ENCODE assay signal across 13 cellular contexts in genomic region chr12:12608557-12608957, GRCh38. TPM values are rescaled to one million over a fixed set of nuclear protein-coding genes. Genes with fewer than 3 reads are reported as not detected.
A peak's percentile ranks its signal among the peaks of the same experiment; 100 is the strongest.
DNase-seq lines count a peak whose midpoint lies in the region; FAIRE-seq and TF ChIP-seq lines count a peak whose summit lies in the region.
"Had no signal": no experiment of that assay in that cellular context is flagged by ENCODE, and none has a peak within 500 bp of the region (broad histone marks: within the 10 kb centered on the region; RNA-seq: fewer than 3 reads in every experiment).

No MANE protein-coding gene starts in this region.

- no peak for DNase-seq in CD8-positive, alpha-beta memory T cell
- DNase-seq in GM12892 (ENCODE audit: insufficient read length) (no peak), OCI-LY7 (ENCODE audit: low spot score) (peak; percentile 12), fibroblast of peridontal ligament (ENCODE audit: extremely low read depth) (peak; percentile 41), NCI-H82 treated with DMSO at 0.1 percent for 48 hours (lab: John Stamatoyannopoulos, UW; ENCODE audit: unreplicated experiment) (no peak), SK-N-DZ (ENCODE audit: low spot score) (no peak), endodermal cell (no peak), NCI-H1105 (lab: John Stamatoyannopoulos, UW) (no peak)
- DNase-seq: NCI-H1436, testis, WERI-Rb-1 had no signal

- H3K36me3 ChIP-seq in CD8-positive, alpha-beta memory T cell (ENCODE audit: insufficient read depth, low read length): no peaks in the 10 kb centered on the region
- H3K36me3 ChIP-seq in OCI-LY7 (ENCODE audit: insufficient read depth, low read length): no peaks in the 10 kb centered on the region
- no peaks in the 10 kb centered on the region for H3K36me3 ChIP-seq in endodermal cell (ENCODE audit: control insufficient read depth, insufficient read depth, low read length)
- H3K36me3 ChIP-seq: cardiac muscle cell, WERI-Rb-1 had no signal

- H3K4me1 Mint-ChIP-seq in CD8-positive, alpha-beta memory T cell: peaks cover 26 to 44% (median 41%) of the 10 kb centered on the region in 3 donors
- H3K4me1 Mint-ChIP-seq in endodermal cell: peaks cover 19% of the 10 kb centered on the region

- TF ChIP-seq CTCF in OCI-LY7 (conservative IDR thresholded peaks at IDR 0.05; ENCODE audit: low read length): 0 out of 2 replicates have a peak, but pooled peaks have one; percentile 33
- TF ChIP-seq CTCF in endodermal cell (conservative IDR thresholded peaks at IDR 0.05): no peak

- no peak overlapping the region for H3K9ac ChIP-seq in endodermal cell (ENCODE audit: extremely low read depth, low read length, poor library complexity, severe bottlenecking)

- H3K4me1 ChIP-seq in CD8-positive, alpha-beta memory T cell (ENCODE audit: insufficient read depth, low read length): peaks cover 22% of the 10 kb centered on the region
- H3K4me1 ChIP-seq in OCI-LY7 (ENCODE audit: insufficient read depth, low read length, poor library complexity, severe bottlenecking): peaks cover 4% of the 10 kb centered on the region
- no peaks in the 10 kb centered on the region for H3K4me1 ChIP-seq in endodermal cell (ENCODE audit: control insufficient read depth, insufficient read depth, low read length)

- CTCF ChIA-PET in CD8-positive, alpha-beta memory T cell (lab: Charles Lee): interaction anchor here (3.2 kb wide), 1 partner anchor 128 kb away, joined by 7 read pairs; no protein-coding TSS in a partner anchor
- CTCF ChIA-PET in OCI-LY7 (lab: Charles Lee; ENCODE audit: unreplicated experiment): no interaction called here

- no peak for TF ChIP-seq POLR2A in GM12892 (IDR thresholded peaks at IDR 0.05; ENCODE audit: low read depth, low read length)

- WGBS in endodermal cell (ENCODE audit: insufficient coverage in 1 of 2, insufficient read length in 1 of 2), 2 experiments: 100% methylated on average over 1 of the region's 1 CpG

- no peak overlapping the region for H2AFZ ChIP-seq in OCI-LY7 (ENCODE audit: low read length)

- no peak overlapping the region for H3K4me2 ChIP-seq in OCI-LY7 (ENCODE audit: low read length)

- H4K20me1 ChIP-seq in OCI-LY7 (ENCODE audit: insufficient read depth, low read length): no peaks in the 10 kb centered on the region

- H3K27me3 Mint-ChIP-seq in CD8-positive, alpha-beta memory T cell: no peaks in the 10 kb centered on the region
- H3K27me3 Mint-ChIP-seq in endodermal cell (ENCODE audit: insufficient read depth): no peaks in the 10 kb centered on the region

- H3K4me3 ChIP-seq in CD8-positive, alpha-beta memory T cell (ENCODE audit: low read length): no peak overlapping the region
- H3K4me3 ChIP-seq in OCI-LY7 (ENCODE audit: low read depth, low read length, poor library complexity, severe bottlenecking) (no peak overlapping the region), endodermal cell (ENCODE audit: low read length) (no peak overlapping the region)
- H3K4me3 ChIP-seq: cardiac muscle cell, skin epidermis, testis had no signal

- H3K27ac Mint-ChIP-seq in CD8-positive, alpha-beta memory T cell: peak overlapping the region in 5 of 8 donors; percentile 6 to 64 (median 48)
- H3K27ac Mint-ChIP-seq in endodermal cell: no peak overlapping the region

- no peak overlapping the region for H3K27ac ChIP-seq in CD8-positive, alpha-beta memory T cell (ENCODE audit: low read depth, low read length)
- H3K27ac ChIP-seq in OCI-LY7 (ENCODE audit: low read depth, low read length, poor library complexity, severe bottlenecking): no peak overlapping the region
- H3K27ac ChIP-seq in endodermal cell (ENCODE audit: low read depth, low read length): no peak overlapping the region
- H3K27ac ChIP-seq: cardiac muscle cell, testis, WERI-Rb-1 had no signal

- no peaks in the 10 kb centered on the region for H3K9me2 ChIP-seq in OCI-LY7 (ENCODE audit: insufficient read depth, low read length)

- peaks cover 0 to 13% (median 2%) of the 10 kb centered on the region in 3 donors for H3K36me3 Mint-ChIP-seq in CD8-positive, alpha-beta memory T cell
- H3K36me3 Mint-ChIP-seq in endodermal cell (ENCODE audit: low read depth): peaks cover 3% of the 10 kb centered on the region

- BruUV-seq in OCI-LY7 (replicated peaks; lab: Mats Ljungman, UMichigan): no TSS peak

- H3K4me3 Mint-ChIP-seq in CD8-positive, alpha-beta memory T cell: peak overlapping the region in 1 of 7 donors; percentile 71
- no peak overlapping the region for H3K4me3 Mint-ChIP-seq in endodermal cell

- FAIRE-seq in GM12892 (lab: Jason Lieb, UNC): peak; percentile 38

- POLR2A ChIA-PET in CD8-positive, alpha-beta memory T cell (lab: Charles Lee): interaction anchor here (0.6 kb wide), 1 partner anchor 108 kb away, joined by 3 read pairs; no protein-coding TSS in a partner anchor
- POLR2A ChIA-PET in OCI-LY7 (lab: Charles Lee): no interaction called here

- H3K9me3 ChIP-seq in CD8-positive, alpha-beta memory T cell (ENCODE audit: low read length): no peaks in the 10 kb centered on the region
- H3K9me3 ChIP-seq in OCI-LY7 (ENCODE audit: low read length): no peaks in the 10 kb centered on the region
- no peaks in the 10 kb centered on the region for H3K9me3 ChIP-seq in endodermal cell (ENCODE audit: control insufficient read depth, low read length)
- H3K9me3 ChIP-seq: testis had no signal

- H3K79me2 ChIP-seq in OCI-LY7 (ENCODE audit: insufficient read depth, low read depth, low read length): no peaks in the 10 kb centered on the region

- no peaks in the 10 kb centered on the region for H3K9me3 Mint-ChIP-seq in CD8-positive, alpha-beta memory T cell
- no peaks in the 10 kb centered on the region for H3K9me3 Mint-ChIP-seq in endodermal cell

- intact Hi-C loops in OCI-LY7 (cut with micrococcal nuclease; ENCODE audit: unreplicated experiment): no loop called here

- H3K27me3 ChIP-seq in CD8-positive, alpha-beta memory T cell (ENCODE audit: insufficient read depth, low read length, poor library complexity, severe bottlenecking): no peaks in the 10 kb centered on the region
- H3K27me3 ChIP-seq in endodermal cell (ENCODE audit: control insufficient read depth, insufficient read depth, low read length, poor library complexity, severe bottlenecking): no peaks in the 10 kb centered on the region
- H3K27me3 ChIP-seq: cardiac muscle cell, testis had no signal

RNA-seq across cellular contexts. Expression of gene CREBL2, which starts 3.1 kb away (rescaled TPM):
- 10 to 100 TPM; 21.2 to 23.2 TPM for total RNA-seq in CD8-positive, alpha-beta memory T cell
- 50.2 TPM for polyA plus RNA-seq in CD8-positive, alpha-beta memory T cell
- polyA plus RNA-seq in GM12892 (2012; ENCODE audit: missing spikeins): 11.0 TPM
- 2.1 and 4.3 TPM in 2 replicates for total RNA-seq in OCI-LY7 (2014; rRNA removed; shearing (Covaris generic))
- total RNA-seq in OCI-LY7 (2022) (3.0 and 3.4 TPM in 2 replicates), endodermal cell (10 to 100 TPM; 27.2 to 46.9 TPM)
- 22.8 and 22.9 TPM in 2 replicates for polyA plus RNA-seq in SK-N-DZ (2014; cell fraction: cytosol; rRNA removed)
- 8.3 and 9.1 TPM in 2 replicates for polyA plus RNA-seq in SK-N-DZ (2014; cell fraction: nucleus; rRNA removed)
- 17.4 TPM for polyA plus RNA-seq in endodermal cell (2013, experiment 1 of 2)
- 17.3 TPM for polyA plus RNA-seq in endodermal cell (2013, experiment 2 of 2)

RNA-seq across cellular contexts. Expression of gene DUSP16, which starts 45.9 kb away (rescaled TPM):
- 10 to 100 TPM; 37.5 to 41.2 TPM for total RNA-seq in CD8-positive, alpha-beta memory T cell
- polyA plus RNA-seq in CD8-positive, alpha-beta memory T cell: 10.3 TPM
- polyA plus RNA-seq in GM12892 (2012; ENCODE audit: missing spikeins): 17.3 TPM
- 2.8 and 3.7 TPM in 2 replicates for total RNA-seq in OCI-LY7 (2014; rRNA removed; shearing (Covaris generic))
- total RNA-seq in OCI-LY7 (2022): 6.7 and 11.8 TPM in 2 replicates
- polyA plus RNA-seq in SK-N-DZ (2014; cell fraction: cytosol; rRNA removed): 6.5 and 7.5 TPM in 2 replicates
- polyA plus RNA-seq in SK-N-DZ (2014; cell fraction: nucleus; rRNA removed): 4.2 and 4.4 TPM in 2 replicates
- 10 to 100 TPM; 28.1 to 42.5 TPM for total RNA-seq in endodermal cell
- 20.0 TPM for polyA plus RNA-seq in endodermal cell (2013, experiment 1 of 2)
- polyA plus RNA-seq in endodermal cell (2013, experiment 2 of 2): 17.4 TPM

Comparison
In these comparisons a context has a peak if more than half of its experiments do, and no peak if none do; other contexts are left out.
1. DNase-seq: peak in OCI-LY7 (single experiment) and fibroblast of peridontal ligament (single experiment); none in CD8-positive, alpha-beta memory T cell (0 of 5), GM12892 (single experiment), NCI-H82 treated with DMSO at 0.1 percent for 48 hours (single experiment), SK-N-DZ (single experiment), endodermal cell (single experiment) and NCI-H1105 (single experiment).
2. RNA of gene CREBL2, which starts 3.1 kb away (total RNA-seq): 27.2 to 46.9 TPM in endodermal cell and 21.2 to 23.2 TPM in CD8-positive, alpha-beta memory T cell; 2.1 to 4.3 TPM in OCI-LY7; every median in the first group is over 4 times any median in the second.